ENCODE assay signal across 18 cellular contexts in the genomic region with DNA sequence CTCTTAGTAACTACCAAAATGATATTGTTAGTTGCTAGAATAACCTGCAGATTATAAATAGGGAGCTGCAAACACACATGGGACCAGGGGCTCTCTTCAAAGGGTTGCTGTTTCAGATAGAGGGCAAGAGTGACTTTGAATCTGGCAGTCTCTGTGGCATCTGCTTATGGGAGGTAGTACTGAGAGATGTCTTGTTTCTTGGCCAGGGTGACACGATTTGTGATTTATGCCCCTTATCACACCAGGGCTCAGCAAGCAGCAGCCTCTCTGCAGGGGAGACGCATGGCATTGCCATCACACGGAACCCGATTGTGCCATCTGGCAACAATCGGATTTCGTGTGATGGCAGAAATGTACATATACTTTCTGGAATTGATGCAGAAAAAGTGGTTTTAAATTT.
DNase-seq lines count a peak whose midpoint lies in the region; ATAC-seq and TF ChIP-seq lines count a peak whose summit lies in the region.
"Had no signal": no experiment of that assay in that cellular context is flagged by ENCODE, and none has a peak within 500 bp of the region (broad histone marks: within the 10 kb centered on the region; RNA-seq: fewer than 3 reads in every experiment).

No MANE protein-coding gene starts in this region.

- no peak for TF ChIP-seq POLR2A in heart left ventricle (IDR thresholded peaks at IDR 0.05)
- TF ChIP-seq POLR2A in body of pancreas (IDR thresholded peaks at IDR 0.05) = no peak

- H4K8ac ChIP-seq in neuronal stem cell (ENCODE audit: low read depth, low read length) = no peak overlapping the region

- H3K4me1 ChIP-seq in heart left ventricle (peaks cover 0 to 16% (median 0%) of the 10 kb centered on the region in 12 donors), neuronal stem cell (ENCODE audit: control insufficient read depth in 2 of 2, insufficient read depth in 1 of 2, low read depth in 1 of 2, low read length in 2 of 2) (peaks cover 12 to 30% of the 10 kb centered on the region in 2 donors), body of pancreas (no peaks in the 10 kb centered on the region)
- H3K4me1 ChIP-seq: HAP-1, SJCRH30 had no signal

- DNase-seq in Right ventricle myocardium superior (no peak), heart left ventricle (no peak), HEK293T (ENCODE audit: extremely low spot score) (no peak), NCI-H446 (lab: John Stamatoyannopoulos, UW) (peak; percentile 9 to 51), neuronal stem cell (ENCODE audit: low spot score) (no peak), body of pancreas (no peak)
- DNase-seq: CD4-positive, CD25-positive, alpha-beta regulatory T cell; KG1; NCI-H1092; NCI-H187 treated with DMSO at 0.1 percent for 48 hours; NCI-H345; NCI-H526; NK-92 treated with Interleukin-12 subunit alpha and Interleukin-12 subunit beta, amount 100 ng/mL, for 24 hours; SJCRH30 had no signal

- H3K4me2 ChIP-seq in neuronal stem cell (ENCODE audit: insufficient read depth, low read length, poor library complexity, severe bottlenecking) = no peak overlapping the region
- H3K4me2 ChIP-seq: GM23338 had no signal

- H2BK15ac ChIP-seq in neuronal stem cell (ENCODE audit: low read length) = no peak overlapping the region

- POLR2A ChIA-PET in HEK293T (lab: Yijun Ruan, JAX) = no interaction called here

- no peak overlapping the region for H2BK12ac ChIP-seq in neuronal stem cell (ENCODE audit: low read length)

- H3K4ac ChIP-seq in neuronal stem cell (ENCODE audit: low read length) = no peak overlapping the region

- CTCF ChIA-PET in HEK293T (lab: Yijun Ruan, JAX) = no interaction called here

- H2AK5ac ChIP-seq in neuronal stem cell (ENCODE audit: low read depth, low read length) = no peak overlapping the region

- no peak for TF ChIP-seq CTCF in heart left ventricle (IDR thresholded peaks at IDR 0.05)
- no peak for TF ChIP-seq CTCF in body of pancreas (IDR thresholded peaks at IDR 0.05)

- H3K79me1 ChIP-seq in neuronal stem cell (ENCODE audit: low read depth, low read length) = no peaks in the 10 kb centered on the region

- no peak overlapping the region for H2BK5ac ChIP-seq in neuronal stem cell (ENCODE audit: low read length)

- ATAC-seq in Right ventricle myocardium superior (ENCODE audit: poor library complexity) (peak; percentile 38), heart left ventricle (no peak), HG03175 (IDR thresholded peaks at IDR 0.05; ENCODE audit: unreplicated experiment) (no peak), body of pancreas (no peak)
- ATAC-seq: GM23338, Panc1 had no signal

- no peak overlapping the region for H2BK120ac ChIP-seq in neuronal stem cell (ENCODE audit: low read depth, low read length)

- H4K91ac ChIP-seq in neuronal stem cell (ENCODE audit: low read depth, low read length, poor library complexity) = no peak overlapping the region

- H3K36me3 ChIP-seq in heart left ventricle (no peaks in the 10 kb centered on the region), neuronal stem cell (replicated peaks in 1 of 2; ENCODE audit: control insufficient read depth in 2 of 2, insufficient read depth in 2 of 2, low read length in 2 of 2) (no peaks in the 10 kb centered on the region), body of pancreas (replicated peaks in 1 of 2; ENCODE audit: insufficient read depth in 1 of 2, low read depth in 2 of 2) (no peaks in the 10 kb centered on the region)
- H3K36me3 ChIP-seq: HAP-1, SJCRH30 had no signal

- intact Hi-C loops in Right ventricle myocardium superior (cut with DNase I) = no loop called here
- intact Hi-C loops in heart left ventricle (cut with DNase I) = loop anchor here in 1 of 10 donors (10.0 kb wide), 1 partner anchor 614 kb away; the partner anchor contains the start of gene ZNF608
- intact Hi-C loops in body of pancreas (cut with DNase I) = no loop called here

- no peak overlapping the region for H2AFZ ChIP-seq in neuronal stem cell (ENCODE audit: low read length)
- H2AFZ ChIP-seq: GM23338 had no signal

- H3K27me3 ChIP-seq in heart left ventricle = no peaks in the 10 kb centered on the region
- H3K27me3 ChIP-seq in neuronal stem cell (ENCODE audit: control insufficient read depth in 3 of 3, insufficient read depth in 3 of 3, low read depth in 1 of 3, low read length in 3 of 3) = no peaks in the 10 kb centered on the region
- no peaks in the 10 kb centered on the region for H3K27me3 ChIP-seq in body of pancreas
- H3K27me3 ChIP-seq: SJCRH30 had no signal

- H3K9me3 ChIP-seq in heart left ventricle (no peaks in the 10 kb centered on the region), neuronal stem cell (replicated peaks in 1 of 2; ENCODE audit: control insufficient read depth in 2 of 2, insufficient read depth in 1 of 2, low read depth in 1 of 2, low read length in 2 of 2) (no peaks in the 10 kb centered on the region), body of pancreas (no peaks in the 10 kb centered on the region)
- H3K9me3 ChIP-seq: HAP-1, SJCRH30 had no signal

- peak overlapping the region; percentile 6 for H3K18ac ChIP-seq in neuronal stem cell (ENCODE audit: low read length)

- WGBS in heart left ventricle, 4 donors = 56 to 63% (median 61%) methylated on average over 6 of the region's 6 CpGs
- no CpG with 5 or more reads among the region's 6 CpGs for WGBS in neuronal stem cell (ENCODE audit: extremely low coverage in 2 of 2, insufficient read length in 2 of 2, insufficient replicate concordance in 1 of 2), 2 donors
- 69 to 83% methylated on average over 6 of the region's 6 CpGs for WGBS in body of pancreas, 2 donors

- H3K27ac ChIP-seq in heart left ventricle (no peak overlapping the region), neuronal stem cell (replicated peaks; ENCODE audit: low read length) (no peak overlapping the region), body of pancreas (no peak overlapping the region)
- H3K27ac ChIP-seq: SJCRH30 had no signal

- no peak overlapping the region for H3K9ac ChIP-seq in neuronal stem cell (ENCODE audit: low read depth, low read length, poor library complexity)

- H3K4me3 ChIP-seq in heart left ventricle (no peak overlapping the region), neuronal stem cell (ENCODE audit: low read length in 2 of 2) (no peak overlapping the region), body of pancreas (no peak overlapping the region)
- H3K4me3 ChIP-seq: GM23338, HAP-1, SJCRH30 had no signal

- H3K14ac ChIP-seq in neuronal stem cell (ENCODE audit: low read length) = no peak overlapping the region

- no peak overlapping the region for H3K23ac ChIP-seq in neuronal stem cell (ENCODE audit: low read depth, low read length, poor library complexity)

TF ChIP-seq in HEK293T, 16 proteins besides CTCF, POLR2A, EP300 and RAD21:
- TF ChIP-seq ELF4 (IDR thresholded peaks at IDR 0.05) = no peak
- no peak for TF ChIP-seq TARDBP (IDR thresholded peaks at IDR 0.05)
- TF ChIP-seq LEF1 (IDR thresholded peaks at IDR 0.05; ENCODE audit: borderline replicate concordance) = no peak
- TF ChIP-seq FOXA1 (IDR thresholded peaks at IDR 0.05) = no peak
- TF ChIP-seq, protein P1, sequence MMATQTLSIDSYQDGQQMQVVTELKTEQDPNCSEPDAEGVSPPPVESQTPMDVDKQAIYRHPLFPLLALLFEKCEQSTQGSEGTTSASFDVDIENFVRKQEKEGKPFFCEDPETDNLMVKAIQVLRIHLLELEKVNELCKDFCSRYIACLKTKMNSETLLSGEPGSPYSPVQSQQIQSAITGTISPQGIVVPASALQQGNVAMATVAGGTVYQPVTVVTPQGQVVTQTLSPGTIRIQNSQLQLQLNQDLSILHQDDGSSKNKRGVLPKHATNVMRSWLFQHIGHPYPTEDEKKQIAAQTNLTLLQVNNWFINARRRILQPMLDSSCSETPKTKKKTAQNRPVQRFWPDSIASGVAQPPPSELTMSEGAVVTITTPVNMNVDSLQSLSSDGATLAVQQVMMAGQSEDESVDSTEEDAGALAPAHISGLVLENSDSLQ (IDR thresholded peaks at IDR 0.05) = peak; percentile 77
- no peak for TF ChIP-seq FOXK2 (IDR thresholded peaks at IDR 0.05)
TF ChIP-seq in HEK293T: peak in this region for 1.

Comparison
In these comparisons a context has a peak if more than half of its experiments do, and no peak if none do; other contexts are left out.
1. DNase-seq: peak in NCI-H446 (2 of 2); none in Right ventricle myocardium superior (single experiment), heart left ventricle (0 of 5), HEK293T (single experiment), neuronal stem cell (single experiment) and body of pancreas (0 of 4).